Comparison of ENCODE assay signal across 1 cellular context in the genomic region with DNA sequence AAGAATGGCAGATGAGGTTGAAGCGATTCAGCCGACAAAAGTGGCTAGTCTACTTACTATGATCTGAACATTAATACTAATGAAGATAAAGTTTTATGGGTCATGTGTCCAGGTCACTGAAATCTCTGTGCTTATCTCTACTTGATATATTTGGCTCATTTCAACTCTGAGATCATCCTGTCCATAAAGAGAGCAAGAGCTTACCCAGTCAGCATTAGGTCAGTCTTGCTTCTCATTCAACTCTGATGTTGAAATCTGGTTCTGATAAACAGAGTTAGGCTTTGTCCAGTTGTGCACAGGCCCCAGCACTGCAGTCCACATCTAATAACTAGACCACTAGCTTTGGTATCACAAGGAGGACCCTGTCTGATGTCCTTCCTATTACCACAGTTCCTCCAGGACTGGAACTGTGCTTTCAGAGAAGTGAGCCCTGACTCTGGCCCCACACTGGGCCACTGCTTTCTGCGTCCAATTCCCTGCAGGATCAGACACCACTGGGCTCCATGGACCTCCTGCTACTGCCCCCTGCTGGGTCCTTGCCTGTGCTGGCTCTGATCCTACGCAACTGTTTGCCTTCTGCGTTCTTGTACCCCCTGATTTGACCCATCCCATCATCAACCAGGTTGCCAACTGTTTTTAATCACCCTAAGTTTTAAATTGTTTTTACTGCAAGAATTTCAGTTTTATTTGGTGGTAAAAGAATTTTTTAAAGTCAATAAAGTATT.
TF ChIP-seq lines count a peak whose summit lies in the region.

No MANE protein-coding gene starts in this region.

TF ChIP-seq in H1, 55 proteins besides CTCF, POLR2A, EP300 and RAD21:
- no peak for TF ChIP-seq SIN3A (conservative IDR thresholded peaks at IDR 0.05 in 1 of 2, IDR thresholded peaks at IDR 0.05 in 1 of 2; ENCODE audit: low read depth in 1 of 2, low read length in 2 of 2)
- no peak for TF ChIP-seq CEBPB (IDR thresholded peaks at IDR 0.05; ENCODE audit: low read depth, low read length)
- no peak for TF ChIP-seq TAF1 (IDR thresholded peaks at IDR 0.05; ENCODE audit: low read depth, low read length)
- no peak for TF ChIP-seq CHD2 (IDR thresholded peaks at IDR 0.05; ENCODE audit: low read length)
- TF ChIP-seq SP4 (IDR thresholded peaks at IDR 0.05; ENCODE audit: low read length) = no peak
- TF ChIP-seq CREB1 (IDR thresholded peaks at IDR 0.05) = no peak
- no peak for TF ChIP-seq SRF (IDR thresholded peaks at IDR 0.05; ENCODE audit: low read depth, low read length)
- TF ChIP-seq SAP30 (IDR thresholded peaks at IDR 0.05; ENCODE audit: insufficient read depth, insufficient replicate concordance, low read length) = no peak
- TF ChIP-seq, protein P1, sequence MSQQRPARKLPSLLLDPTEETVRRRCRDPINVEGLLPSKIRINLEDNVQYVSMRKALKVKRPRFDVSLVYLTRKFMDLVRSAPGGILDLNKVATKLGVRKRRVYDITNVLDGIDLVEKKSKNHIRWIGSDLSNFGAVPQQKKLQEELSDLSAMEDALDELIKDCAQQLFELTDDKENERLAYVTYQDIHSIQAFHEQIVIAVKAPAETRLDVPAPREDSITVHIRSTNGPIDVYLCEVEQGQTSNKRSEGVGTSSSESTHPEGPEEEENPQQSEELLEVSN (IDR thresholded peaks at IDR 0.05) = no peak
- no peak for TF ChIP-seq NANOG (IDR thresholded peaks at IDR 0.05; ENCODE audit: insufficient read depth, low read depth, low read length, poor library complexity, severe bottlenecking)
- TF ChIP-seq SP1 (IDR thresholded peaks at IDR 0.05; ENCODE audit: low read depth, low read length) = no peak
- no peak for TF ChIP-seq KDM4A (IDR thresholded peaks at IDR 0.05; ENCODE audit: low read depth, low read length, severe bottlenecking)
- no peak for TF ChIP-seq MAFK (IDR thresholded peaks at IDR 0.05; ENCODE audit: low read depth, low read length)
